17 cellular contexts compared by ENCODE assay signal in genomic region chr1:9770276-9770675, GRCh38. TPM values are rescaled to one million over a fixed set of nuclear protein-coding genes. Genes with fewer than 3 reads are reported as not detected.
DNase-seq lines count a peak whose midpoint lies in the region; ATAC-seq and TF ChIP-seq lines count a peak whose summit lies in the region.
"Had no signal": no experiment of that assay in that cellular context is flagged by ENCODE, and none has a peak within 500 bp of the region (broad histone marks: within the 10 kb centered on the region; RNA-seq: fewer than 3 reads in every experiment).

No MANE protein-coding gene starts in this region.

- no peak for ATAC-seq in RWPE2 (ENCODE audit: low read depth)
- ATAC-seq in left colon, result peak; percentile 94
- no peak for ATAC-seq in GM19452 (IDR thresholded peaks at IDR 0.05; ENCODE audit: unreplicated experiment)
- ATAC-seq in HG03378 (IDR thresholded peaks at IDR 0.05; ENCODE audit: unreplicated experiment), result no peak
- ATAC-seq: GM12878, HCT116 had no signal

- no peaks in the 10 kb centered on the region for H3K27me3 Mint-ChIP-seq in Calu3 (ENCODE audit: unreplicated experiment)
- peaks cover 2% of the 10 kb centered on the region for H3K27me3 Mint-ChIP-seq in glutamatergic neuron (ENCODE audit: unreplicated experiment)

- H3K9ac ChIP-seq in skeletal muscle satellite cell (ENCODE audit: low read depth, low read length), result peak overlapping the region; percentile 18

- H3K27me3 ChIP-seq in RWPE2 (ENCODE audit: insufficient read depth, poor library complexity, severe bottlenecking) (no peaks in the 10 kb centered on the region), skeletal muscle satellite cell (ENCODE audit: control insufficient read depth, insufficient read depth, low read length) (no peaks in the 10 kb centered on the region)

- CTCF ChIA-PET in Calu3 (lab: Charles Lee), result no interaction called here

- H3K4me1 Mint-ChIP-seq in Calu3 (ENCODE audit: low read depth, unreplicated experiment), result no peaks in the 10 kb centered on the region
- no peaks in the 10 kb centered on the region for H3K4me1 Mint-ChIP-seq in glutamatergic neuron (ENCODE audit: low read depth, unreplicated experiment)

- H3K9me3 Mint-ChIP-seq in Calu3 (ENCODE audit: low read depth, unreplicated experiment), result no peaks in the 10 kb centered on the region
- H3K9me3 Mint-ChIP-seq in glutamatergic neuron (ENCODE audit: unreplicated experiment), result peaks cover 3% of the 10 kb centered on the region

- H3K9me3 ChIP-seq in RWPE2 (ENCODE audit: severe bottlenecking), result no peaks in the 10 kb centered on the region
- H3K9me3 ChIP-seq in skeletal muscle satellite cell (replicated peaks; ENCODE audit: low read length), result no peaks in the 10 kb centered on the region

- H3K4me1 ChIP-seq in RWPE2 (ENCODE audit: insufficient read depth, poor library complexity, severe bottlenecking) (peaks cover 26% of the 10 kb centered on the region), skeletal muscle satellite cell (ENCODE audit: control insufficient read depth, insufficient read depth, low read length) (peaks cover 16% of the 10 kb centered on the region)

- H3K36me3 ChIP-seq in RWPE2 (ENCODE audit: low read depth) (peaks cover 31% of the 10 kb centered on the region), skeletal muscle satellite cell (ENCODE audit: insufficient read depth, low read length) (peaks cover 4% of the 10 kb centered on the region)

- peak; percentile 15 for DNase-seq in Calu3
- DNase-seq in RWPE2 (ENCODE audit: low spot score), result no peak
- peak; percentile 75 to 82 for DNase-seq in left colon
- DNase-seq in NCI-H2029 (lab: John Stamatoyannopoulos, UW), result no peak
- DNase-seq in glutamatergic neuron, result no peak
- DNase-seq: AML-193, NCI-H1092, NCI-H1694, NCI-H748 treated with DMSO at 0.1 percent for 48 hours, PC-9, Right ventricle myocardium superior had no signal

- TF ChIP-seq CTCF in Calu3 (IDR thresholded peaks at IDR 0.05; ENCODE audit: unreplicated experiment) (no peak), RWPE2 (IDR thresholded peaks at IDR 0.05; ENCODE audit: poor library complexity, severe bottlenecking) (no peak), glutamatergic neuron (IDR thresholded peaks at IDR 0.05; ENCODE audit: partially characterized antibody, unreplicated experiment) (no peak)

- intact Hi-C loops in Calu3 (cut with micrococcal nuclease; ENCODE audit: unreplicated experiment), result no loop called here
- intact Hi-C loops in left colon (cut with DNase I, micrococcal nuclease), result no loop called here

- H3K4me3 ChIP-seq in RWPE2 (ENCODE audit: severe bottlenecking), result no peak overlapping the region
- H3K4me3 ChIP-seq in skeletal muscle satellite cell (ENCODE audit: low read length), result no peak overlapping the region
- H3K4me3 ChIP-seq: GM12878, PC-9 had no signal

- H3K36me3 Mint-ChIP-seq in Calu3 (ENCODE audit: insufficient read depth, unreplicated experiment) (no peaks in the 10 kb centered on the region), glutamatergic neuron (ENCODE audit: unreplicated experiment) (no peaks in the 10 kb centered on the region)

- H3K4me3 Mint-ChIP-seq in Calu3 (ENCODE audit: low read depth, unreplicated experiment) (no peak overlapping the region), glutamatergic neuron (ENCODE audit: unreplicated experiment) (no peak overlapping the region)

- peak overlapping the region; percentile 37 for H3K27ac ChIP-seq in RWPE2 (ENCODE audit: poor library complexity, severe bottlenecking)
- H3K27ac ChIP-seq: HL-60, PC-9 had no signal

- BruUV-seq in Calu3 (replicated peaks; lab: Mats Ljungman, UMichigan), result no TSS peak

- peak overlapping the region; percentile 2 for H3K4me2 ChIP-seq in skeletal muscle satellite cell (ENCODE audit: low read length)
- H3K4me2 ChIP-seq: PC-9 had no signal

- H3K27ac Mint-ChIP-seq in Calu3 (ENCODE audit: unreplicated experiment) (no peak overlapping the region), glutamatergic neuron (ENCODE audit: unreplicated experiment) (no peak overlapping the region)

RNA-seq across cellular contexts. Expression of gene CLSTN1, which starts 53.5 kb away (rescaled TPM):
- total RNA-seq in Calu3 (2022) (93.2 and 99.3 TPM in 2 replicates), left colon (100 to 1,000 TPM; 235 to 251 TPM), glutamatergic neuron (ENCODE audit: unreplicated experiment) (139 TPM)
- 52.2 and 57.3 TPM in 2 replicates for total RNA-seq in skeletal muscle satellite cell (2012; rRNA removed)

Comparison
In these comparisons a context has a peak if more than half of its experiments do, and no peak if none do; other contexts are left out.
1. DNase-seq: peak in Calu3 (single experiment) and left colon (2 of 2); none in RWPE2 (single experiment), NCI-H2029 (single experiment) and glutamatergic neuron (single experiment).